ENCODE assay signal across 11 cellular contexts in the genomic region with DNA sequence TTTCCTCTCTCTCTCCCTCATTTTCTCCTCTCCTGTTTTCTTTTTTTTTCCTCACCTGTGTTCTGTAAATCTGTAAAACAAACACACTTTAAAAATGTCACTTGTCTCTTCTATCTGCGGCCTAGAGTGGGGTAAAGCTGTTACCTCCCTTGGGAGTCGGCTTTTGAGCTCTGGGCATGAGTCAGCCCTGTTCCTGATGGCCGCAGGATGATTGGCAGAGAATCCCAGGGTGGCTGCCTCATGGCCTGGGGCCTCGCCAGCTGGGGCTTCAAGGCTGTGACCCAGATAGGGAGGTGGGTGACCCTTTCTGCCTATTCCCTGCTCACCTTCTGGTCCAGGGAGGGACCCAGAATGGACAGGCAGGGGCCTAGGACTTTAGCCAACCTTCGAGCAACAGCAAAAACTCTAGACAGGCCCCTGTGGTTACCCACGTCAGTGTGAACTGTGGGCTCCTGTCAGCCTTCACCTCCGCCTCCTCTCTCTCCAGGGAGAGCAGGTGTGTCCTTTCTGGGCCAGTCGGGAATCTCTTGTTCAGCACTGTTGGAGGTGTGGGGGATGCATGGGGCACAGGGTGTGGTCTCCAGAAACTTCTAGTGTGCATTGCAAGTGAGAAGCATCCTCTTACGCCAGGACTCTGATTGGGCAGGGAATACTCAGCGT.
A peak's percentile ranks its signal among the peaks of the same experiment; 100 is the strongest.
DNase-seq lines count a peak whose midpoint lies in the region; ATAC-seq, FAIRE-seq and TF ChIP-seq lines count a peak whose summit lies in the region.
"Had no signal": no experiment of that assay in that cellular context is flagged by ENCODE, and none has a peak within 500 bp of the region (broad histone marks: within the 10 kb centered on the region; RNA-seq: fewer than 3 reads in every experiment).

No MANE protein-coding gene starts in this region.

- H3K27me3 ChIP-seq in bronchial epithelial cell (ENCODE audit: control insufficient read depth, insufficient read depth, low read length) = no peaks in the 10 kb centered on the region

- ATAC-seq in HG03280 (IDR thresholded peaks at IDR 0.05; ENCODE audit: unreplicated experiment) = no peak

- peaks cover 17% of the 10 kb centered on the region for H3K27me3 Mint-ChIP-seq in nephron progenitor cell (ENCODE audit: low read depth, poor library complexity)
- H3K27me3 Mint-ChIP-seq: activated naive CD4-positive, alpha-beta T cell treated with anti-CD3 and anti-CD28 coated beads, Interleukin-2, amount 50 U/mL, for 24 hours had no signal

- H3K4me3 Mint-ChIP-seq in nephron progenitor cell = no peak overlapping the region
- H3K4me3 Mint-ChIP-seq: activated naive CD4-positive, alpha-beta T cell treated with anti-CD3 and anti-CD28 coated beads, Interleukin-2, amount 50 U/mL, for 24 hours had no signal

- H3K36me3 ChIP-seq in bronchial epithelial cell (ENCODE audit: control insufficient read depth, insufficient read depth, low read length) = no peaks in the 10 kb centered on the region
- H3K36me3 ChIP-seq: SJSA1 had no signal

- H3K4me3 ChIP-seq in bronchial epithelial cell (ENCODE audit: low read depth, low read length) = no peak overlapping the region
- H3K4me3 ChIP-seq: SJSA1 had no signal

- TF ChIP-seq CTCF in bronchial epithelial cell (IDR thresholded peaks at IDR 0.05; ENCODE audit: insufficient read depth, low read length, severe bottlenecking) (no peak), nephron progenitor cell (IDR thresholded peaks at IDR 0.05) (no peak)

- peaks cover 30% of the 10 kb centered on the region for H3K4me1 Mint-ChIP-seq in nephron progenitor cell

- peak overlapping the region; percentile 74 for H3K27ac Mint-ChIP-seq in nephron progenitor cell
- H3K27ac Mint-ChIP-seq: activated naive CD4-positive, alpha-beta T cell treated with anti-CD3 and anti-CD28 coated beads, Interleukin-2, amount 50 U/mL, for 24 hours had no signal

- no peak for FAIRE-seq in bronchial epithelial cell (lab: Jason Lieb, UNC)

- DNase-seq in GM04504 (ENCODE audit: low read depth) = peak; percentile 21
- DNase-seq in NCI-H2107 (lab: John Stamatoyannopoulos, UW) = peak; percentile 17
- peak; percentile 44 for DNase-seq in bronchial epithelial cell (ENCODE audit: low read depth)
- no peak for DNase-seq in nephron progenitor cell
- no peak for DNase-seq in NCI-H2196 treated with DMSO at 0.1 percent for 48 hours (lab: John Stamatoyannopoulos, UW; ENCODE audit: unreplicated experiment)
- DNase-seq in NCI-H2081 treated with DMSO at 0.1 percent for 48 hours (lab: John Stamatoyannopoulos, UW) = no peak
- no peak for DNase-seq in stimulated activated CD4-positive, alpha-beta T cell treated with anti-CD3 and anti-CD28 coated beads, Interleukin-2, amount 100 ng/mL, for 24 hours
- DNase-seq: head of caudate nucleus had no signal

- peaks cover 3% of the 10 kb centered on the region for H3K9me3 Mint-ChIP-seq in nephron progenitor cell
- H3K9me3 Mint-ChIP-seq: activated naive CD4-positive, alpha-beta T cell treated with anti-CD3 and anti-CD28 coated beads, Interleukin-2, amount 50 U/mL, for 24 hours had no signal

- no peaks in the 10 kb centered on the region for H3K36me3 Mint-ChIP-seq in nephron progenitor cell (ENCODE audit: low read depth)

Comparison
In these comparisons a context has a peak if more than half of its experiments do, and no peak if none do; other contexts are left out.
1. DNase-seq: peak in GM04504 (single experiment), NCI-H2107 (single experiment) and bronchial epithelial cell (single experiment); none in nephron progenitor cell (single experiment), NCI-H2196 treated with DMSO at 0.1 percent for 48 hours (single experiment), NCI-H2081 treated with DMSO at 0.1 percent for 48 hours (single experiment) and stimulated activated CD4-positive, alpha-beta T cell treated with anti-CD3 and anti-CD28 coated beads, Interleukin-2, amount 100 ng/mL, for 24 hours (0 of 2).